ENCODE assay signal across 10 cellular contexts in genomic region chr2:113117594-113118262, GRCh38. TPM values are rescaled to one million over a fixed set of nuclear protein-coding genes. Genes with fewer than 3 reads are reported as not detected.
DNase-seq lines count a peak whose midpoint lies in the region; ATAC-seq, FAIRE-seq and TF ChIP-seq lines count a peak whose summit lies in the region.
"Had no signal": no experiment of that assay in that cellular context is flagged by ENCODE, and none has a peak within 500 bp of the region (broad histone marks: within the 10 kb centered on the region; RNA-seq: fewer than 3 reads in every experiment).

No MANE protein-coding gene starts in this region.

- no peaks in the 10 kb centered on the region for H3K36me3 ChIP-seq in adipocyte (ENCODE audit: control insufficient read depth, insufficient read depth, low read length, severe bottlenecking)
- H3K36me3 ChIP-seq in kidney (ENCODE audit: control insufficient read depth in 1 of 2, insufficient read depth in 2 of 2, low read length in 2 of 2): no peaks in the 10 kb centered on the region
- H3K36me3 ChIP-seq: heart right ventricle had no signal

- no peak for FAIRE-seq in kidney (lab: Jason Lieb, UNC)

- intact Hi-C loops in kidney (cut with DNase I): no loop called here

- H3K4me1 Mint-ChIP-seq in endothelial cell (ENCODE audit: unreplicated experiment): peaks cover 5% of the 10 kb centered on the region

- H3K27me3 ChIP-seq in adipocyte (replicated peaks; ENCODE audit: control insufficient read depth, insufficient read depth, low read length): no peaks in the 10 kb centered on the region

- no peak overlapping the region for H3K27ac Mint-ChIP-seq in endothelial cell (ENCODE audit: unreplicated experiment)
- H3K27ac Mint-ChIP-seq: CD4-positive, CD25-positive, alpha-beta regulatory T cell had no signal

- ATAC-seq in HG03342 (IDR thresholded peaks at IDR 0.05; ENCODE audit: unreplicated experiment): no peak

- H3K4me3 ChIP-seq in adipocyte (ENCODE audit: low read length) (no peak overlapping the region), kidney (ENCODE audit: low read length in 2 of 2) (no peak overlapping the region)
- H3K4me3 ChIP-seq: heart right ventricle had no signal

- H3K4me1 ChIP-seq in adipocyte (ENCODE audit: control insufficient read depth, insufficient read depth, low read length) (peaks cover 10% of the 10 kb centered on the region), kidney (ENCODE audit: control insufficient read depth in 1 of 2, insufficient read depth in 1 of 2, low read depth in 1 of 2, low read length in 2 of 2) (no peaks in the 10 kb centered on the region)

- H3K27ac ChIP-seq in kidney (ENCODE audit: low read depth in 2 of 2, low read length in 2 of 2): no peak overlapping the region
- H3K27ac ChIP-seq: heart right ventricle had no signal

- H3K36me3 Mint-ChIP-seq in endothelial cell (ENCODE audit: low read depth, unreplicated experiment): no peaks in the 10 kb centered on the region
- H3K36me3 Mint-ChIP-seq: CD4-positive, CD25-positive, alpha-beta regulatory T cell had no signal

- no peak overlapping the region for H3K4me3 Mint-ChIP-seq in endothelial cell (ENCODE audit: unreplicated experiment)
- H3K4me3 Mint-ChIP-seq: CD4-positive, CD25-positive, alpha-beta regulatory T cell had no signal

- no peaks in the 10 kb centered on the region for H3K9me3 Mint-ChIP-seq in endothelial cell (ENCODE audit: unreplicated experiment)

- no peaks in the 10 kb centered on the region for H3K9me3 ChIP-seq in adipocyte (ENCODE audit: control insufficient read depth, low read length)
- no peaks in the 10 kb centered on the region for H3K9me3 ChIP-seq in kidney (ENCODE audit: control insufficient read depth in 1 of 2, low read length in 2 of 2)
- H3K9me3 ChIP-seq: heart right ventricle had no signal

- H3K27me3 Mint-ChIP-seq in endothelial cell (ENCODE audit: unreplicated experiment): peaks cover 4% of the 10 kb centered on the region
- H3K27me3 Mint-ChIP-seq: CD4-positive, CD25-positive, alpha-beta regulatory T cell had no signal

- no peak overlapping the region for H3K9ac ChIP-seq in adipocyte (ENCODE audit: low read length)
- H3K9ac ChIP-seq in kidney (ENCODE audit: low read length in 2 of 2): no peak overlapping the region

- TF ChIP-seq CTCF in kidney (IDR thresholded peaks at IDR 0.05; ENCODE audit: borderline replicate concordance, extremely low read depth, insufficient read depth) (no peak), endothelial cell (IDR thresholded peaks at IDR 0.05; ENCODE audit: unreplicated experiment) (no peak)

- DNase-seq in activated CD8-positive, alpha-beta memory T cell treated with anti-CD3 and anti-CD28 coated beads, Interleukin-2, amount 50 U/mL, for 48 hours: peak; percentile 73
- no peak for DNase-seq in activated CD8-positive, alpha-beta memory T cell treated with anti-CD3 and anti-CD28 coated beads, Interleukin-2, amount 50 U/mL, for 4 hours
- DNase-seq in adipocyte (ENCODE audit: low read depth) (peak; percentile 93), kidney (peak; percentile 89), stromal cell of bone marrow (ENCODE audit: low read depth) (peak; percentile 54), SHP77 (lab: John Stamatoyannopoulos, UW) (no peak), endothelial cell (ENCODE audit: low spot score) (no peak)
- DNase-seq: heart right ventricle had no signal

RNA-seq across cellular contexts. Expression of gene IL1RN, which starts 9.7 kb away (rescaled TPM):
- total RNA-seq in kidney (2.1 TPM), endothelial cell (ENCODE audit: unreplicated experiment) (not detected)
- 1.3 TPM for polyA plus RNA-seq in kidney (ENCODE audit: insufficient read depth, low read depth, low replicate concordance)
- total RNA-seq: CD4-positive, CD25-positive, alpha-beta regulatory T cell had no signal

RNA-seq across cellular contexts. Expression of gene IL1F10, which starts 50.0 kb away (rescaled TPM):
- total RNA-seq in kidney (not detected), endothelial cell (ENCODE audit: unreplicated experiment) (not detected)
- polyA plus RNA-seq in kidney (ENCODE audit: insufficient read depth, low read depth, low replicate concordance): not detected
- total RNA-seq: CD4-positive, CD25-positive, alpha-beta regulatory T cell; heart right ventricle had no signal
- polyA plus RNA-seq: CD4-positive, CD25-positive, alpha-beta regulatory T cell; heart right ventricle had no signal

RNA-seq across cellular contexts. Expression of gene PSD4, which starts 56.0 kb away (rescaled TPM):
- total RNA-seq in kidney: 42.0 TPM
- polyA plus RNA-seq in kidney (ENCODE audit: insufficient read depth, low read depth, low replicate concordance): 16.2 TPM
- 1.9 TPM for total RNA-seq in endothelial cell (ENCODE audit: unreplicated experiment)

RNA-seq across cellular contexts. Expression of gene IL36RN, which starts 58.7 kb away (rescaled TPM):
- total RNA-seq in kidney: not detected
- not detected for polyA plus RNA-seq in kidney (ENCODE audit: insufficient read depth, low read depth, low replicate concordance)
- not detected for total RNA-seq in endothelial cell (ENCODE audit: unreplicated experiment)
- total RNA-seq: CD4-positive, CD25-positive, alpha-beta regulatory T cell; heart right ventricle had no signal
- polyA plus RNA-seq: CD4-positive, CD25-positive, alpha-beta regulatory T cell; heart right ventricle had no signal

Comparison
In these comparisons a context has a peak if more than half of its experiments do, and no peak if none do; other contexts are left out.
1. DNase-seq: peak in activated CD8-positive, alpha-beta memory T cell treated with anti-CD3 and anti-CD28 coated beads, Interleukin-2, amount 50 U/mL, for 48 hours (single experiment), adipocyte (single experiment), kidney (single experiment) and stromal cell of bone marrow (single experiment); none in activated CD8-positive, alpha-beta memory T cell treated with anti-CD3 and anti-CD28 coated beads, Interleukin-2, amount 50 U/mL, for 4 hours (single experiment), SHP77 (0 of 2) and endothelial cell (single experiment).
2. RNA of gene PSD4, which starts 56.0 kb away (total RNA-seq): 42.0 TPM in kidney (single experiment); 1.9 TPM in endothelial cell (single experiment); every median in the first group is over 10 times any median in the second.